ENCODE assay signal across 1 cellular context in the genomic region with DNA sequence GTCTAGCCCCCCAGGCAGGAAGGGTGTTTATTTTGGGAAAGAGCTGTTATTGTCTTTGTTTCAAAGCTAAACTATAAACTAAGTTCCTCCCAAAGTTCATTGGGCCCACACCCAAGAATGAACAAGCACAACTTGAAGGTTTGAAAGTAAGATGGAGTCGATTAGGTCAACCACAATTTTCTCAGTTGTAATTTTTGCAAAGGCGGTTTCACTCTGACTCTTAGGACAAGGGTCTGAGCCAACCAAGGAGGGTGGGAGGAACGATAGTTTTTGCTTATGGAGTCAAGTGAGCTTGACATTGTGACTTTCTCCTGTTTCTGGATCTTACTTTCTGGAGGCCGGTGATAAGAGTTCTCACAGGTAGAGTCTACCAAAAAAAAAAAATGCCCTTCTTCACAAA.
TF ChIP-seq lines count a peak whose summit lies in the region.

No MANE protein-coding gene starts in this region.

TF ChIP-seq in HepG2, 621 proteins besides CTCF, POLR2A, EP300 and RAD21:
- TF ChIP-seq KDM6A (CRISPR knock-in tag; IDR thresholded peaks at IDR 0.05; ENCODE audit: low read depth): no peak
- no peak for TF ChIP-seq RELA (CRISPR knock-in tag; IDR thresholded peaks at IDR 0.05)
- no peak for TF ChIP-seq SNAI1 (CRISPR knock-in tag; IDR thresholded peaks at IDR 0.05; ENCODE audit: borderline replicate concordance)
